ENCODE assay signal across 9 cellular contexts in the genomic region with DNA sequence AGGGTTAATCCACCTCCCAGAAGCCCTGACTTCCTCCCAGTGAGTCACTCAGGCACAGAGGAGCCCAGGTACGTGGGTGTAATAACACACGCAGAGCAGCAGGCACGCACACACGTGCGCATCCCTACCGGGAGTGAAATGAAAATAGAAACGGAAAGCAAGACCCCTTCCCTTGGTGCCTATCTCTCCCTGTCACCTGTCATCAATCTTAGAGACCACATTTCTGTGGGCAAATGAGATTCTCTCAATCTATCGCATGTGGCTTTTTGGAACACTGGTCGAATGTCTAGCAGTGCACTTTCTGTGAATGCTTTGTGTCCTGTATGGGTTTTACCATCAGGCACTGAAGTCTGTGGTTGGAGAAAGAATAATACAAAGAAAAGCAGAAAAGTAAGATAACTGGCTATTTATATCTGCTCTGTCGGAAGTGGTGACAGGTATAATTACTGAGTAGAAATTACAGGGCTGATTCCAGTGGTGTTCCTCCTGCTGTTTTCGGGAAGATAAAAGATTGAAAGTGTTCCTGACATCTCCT.
DNase-seq lines count a peak whose midpoint lies in the region; ATAC-seq, FAIRE-seq and TF ChIP-seq lines count a peak whose summit lies in the region.
"Had no signal": no experiment of that assay in that cellular context is flagged by ENCODE, and none has a peak within 500 bp of the region (broad histone marks: within the 10 kb centered on the region; RNA-seq: fewer than 3 reads in every experiment).

No MANE protein-coding gene starts in this region.

- TF ChIP-seq CTCF in type B pancreatic cell (conservative IDR thresholded peaks at IDR 0.05) (no peak), kidney (IDR thresholded peaks at IDR 0.05; ENCODE audit: borderline replicate concordance, extremely low read depth, insufficient read depth) (no peak)

- H3K4me3 ChIP-seq in right cardiac atrium (ENCODE audit: low read length) (peak overlapping the region; percentile 31), kidney (ENCODE audit: low read length in 2 of 2) (no peak overlapping the region)
- H3K4me3 ChIP-seq in Jurkat, Clone E6-1 (ENCODE audit: low read length): no peak overlapping the region
- H3K4me3 ChIP-seq: SK-N-MC had no signal

- H3K36me3 ChIP-seq in kidney (ENCODE audit: control insufficient read depth in 1 of 2, insufficient read depth in 2 of 2, low read length in 2 of 2): no peaks in the 10 kb centered on the region

- H3K9me3 Mint-ChIP-seq in type B pancreatic cell: no peaks in the 10 kb centered on the region

- peak overlapping the region; percentile 40 for H3K4me3 Mint-ChIP-seq in type B pancreatic cell

- H3K27ac ChIP-seq in right cardiac atrium (ENCODE audit: low read length) (no peak overlapping the region), kidney (ENCODE audit: low read depth in 2 of 2, low read length in 2 of 2) (no peak overlapping the region)
- H3K27ac ChIP-seq: SK-N-MC had no signal

- peaks cover 21% of the 10 kb centered on the region for H3K27me3 Mint-ChIP-seq in type B pancreatic cell

- no peak overlapping the region for H3K27ac Mint-ChIP-seq in type B pancreatic cell

- intact Hi-C loops in right cardiac atrium (cut with DNase I) (no loop called here), left cardiac atrium (cut with DNase I) (no loop called here), kidney (cut with DNase I) (no loop called here)

- peaks cover 31% of the 10 kb centered on the region for H3K4me1 Mint-ChIP-seq in type B pancreatic cell (ENCODE audit: unreplicated experiment)

- DNase-seq in right cardiac atrium (no peak), left cardiac atrium (no peak), amniotic epithelial cell (ENCODE audit: low read depth) (peak; percentile 3), type B pancreatic cell (ENCODE audit: extremely low spot score, unreplicated experiment) (no peak), AG08396 (ENCODE audit: low spot score) (no peak), kidney (no peak)
- DNase-seq in Jurkat, Clone E6-1 (ENCODE audit: low read depth, low spot score): peak; percentile 93

- H3K36me3 Mint-ChIP-seq in type B pancreatic cell: no peaks in the 10 kb centered on the region

- no peaks in the 10 kb centered on the region for H3K9me3 ChIP-seq in right cardiac atrium (ENCODE audit: control insufficient read depth, low read length)
- H3K9me3 ChIP-seq in kidney (ENCODE audit: control insufficient read depth in 1 of 2, low read length in 2 of 2): no peaks in the 10 kb centered on the region

- H3K4me1 ChIP-seq in right cardiac atrium (ENCODE audit: control insufficient read depth, insufficient read depth, low read length) (no peaks in the 10 kb centered on the region), kidney (ENCODE audit: control insufficient read depth in 1 of 2, insufficient read depth in 1 of 2, low read depth in 1 of 2, low read length in 2 of 2) (no peaks in the 10 kb centered on the region)

- no peak for ATAC-seq in right cardiac atrium
- ATAC-seq in left cardiac atrium: no peak
- no peak for ATAC-seq in HG03097 (IDR thresholded peaks at IDR 0.05; ENCODE audit: low FRiP score, unreplicated experiment)

- FAIRE-seq in kidney (lab: Jason Lieb, UNC): no peak

- WGBS in right cardiac atrium: 6% methylated on average over 11 of the region's 11 CpGs

- no peak overlapping the region for H3K9ac ChIP-seq in kidney (ENCODE audit: low read length in 2 of 2)

- no peaks in the 10 kb centered on the region for H3K27me3 ChIP-seq in right cardiac atrium (ENCODE audit: control insufficient read depth, insufficient read depth)

Comparison
In these comparisons a context has a peak if more than half of its experiments do, and no peak if none do; other contexts are left out.
1. DNase-seq: peak in Jurkat, Clone E6-1 (single experiment) and amniotic epithelial cell (single experiment); none in right cardiac atrium (0 of 3), left cardiac atrium (single experiment), type B pancreatic cell (single experiment), AG08396 (single experiment) and kidney (single experiment).